Comparison of ENCODE assay signal across 8 cellular contexts in genomic region chr18:36672437-36673344, GRCh38.
A peak's percentile ranks its signal among the peaks of the same experiment; 100 is the strongest.
DNase-seq lines count a peak whose midpoint lies in the region; ATAC-seq and TF ChIP-seq lines count a peak whose summit lies in the region.

No MANE protein-coding gene starts in this region.

- ATAC-seq in GM18498 (IDR thresholded peaks at IDR 0.05; ENCODE audit: unreplicated experiment), result peak; percentile 82
- ATAC-seq in HG02981 (IDR thresholded peaks at IDR 0.05; ENCODE audit: unreplicated experiment), result peak; percentile 63
- ATAC-seq in activated CD4-positive, CD25-positive, alpha-beta regulatory T cell treated with anti-CD3 and anti-CD28 coated beads, Interleukin-2, amount 50 U/mL, for 24 hours, result no peak
- ATAC-seq in HG02623 (IDR thresholded peaks at IDR 0.05; ENCODE audit: unreplicated experiment), result no peak

- 29 to 30% methylated on average over 11 of the region's 11 CpGs for WGBS in esophagus squamous epithelium, 2 donors

- H3K9me3 ChIP-seq in esophagus squamous epithelium, result peaks cover 0 to 15% (median 0%) of the 10 kb centered on the region in 3 donors
- H3K9me3 ChIP-seq in tibial artery, result no peaks in the 10 kb centered on the region
- no peaks in the 10 kb centered on the region for H3K9me3 ChIP-seq in CD8-positive, alpha-beta memory T cell (ENCODE audit: low read length)

- peak overlapping the region in 2 of 7 donors; percentile 1 to 5 for H3K4me3 Mint-ChIP-seq in CD8-positive, alpha-beta memory T cell

- intact Hi-C loops in esophagus squamous epithelium (cut with DNase I), result no loop called here
- intact Hi-C loops in tibial artery (cut with DNase I; ENCODE audit: low total_unique reads), result no loop called here

- POLR2A ChIA-PET in CD8-positive, alpha-beta memory T cell (lab: Charles Lee), result no interaction called here

- H3K4me1 ChIP-seq in esophagus squamous epithelium (peaks cover 0 to 34% (median 26%) of the 10 kb centered on the region in 3 donors), tibial artery (peaks cover 6 to 39% (median 12%) of the 10 kb centered on the region in 4 donors)
- no peaks in the 10 kb centered on the region for H3K4me1 ChIP-seq in CD8-positive, alpha-beta memory T cell (ENCODE audit: insufficient read depth, low read length)

- no peak for TF ChIP-seq CTCF in esophagus squamous epithelium (IDR thresholded peaks at IDR 0.05)
- TF ChIP-seq CTCF in tibial artery (IDR thresholded peaks at IDR 0.05), result no peak

- H3K4me1 Mint-ChIP-seq in CD8-positive, alpha-beta memory T cell, result peaks cover 0 to 5% (median 2%) of the 10 kb centered on the region in 3 donors

- H3K9me3 Mint-ChIP-seq in CD8-positive, alpha-beta memory T cell, result peaks cover 0 to 7% (median 2%) of the 10 kb centered on the region in 5 donors

- H3K27ac ChIP-seq in esophagus squamous epithelium, result peak overlapping the region; percentile 44 to 78 (median 72)
- H3K27ac ChIP-seq in tibial artery, result peak overlapping the region; percentile 70 to 82
- no peak overlapping the region for H3K27ac ChIP-seq in CD8-positive, alpha-beta memory T cell (ENCODE audit: low read depth, low read length)

- H3K36me3 Mint-ChIP-seq in CD8-positive, alpha-beta memory T cell, result no peaks in the 10 kb centered on the region

- CTCF ChIA-PET in CD8-positive, alpha-beta memory T cell (lab: Charles Lee), result no interaction called here

- H3K4me3 ChIP-seq in esophagus squamous epithelium (peak overlapping the region in 3 of 4 donors; percentile 13 to 51 (median 31)), tibial artery (peak overlapping the region; percentile 32 to 38)
- H3K4me3 ChIP-seq in CD8-positive, alpha-beta memory T cell (ENCODE audit: low read length), result no peak overlapping the region

- H3K27me3 ChIP-seq in esophagus squamous epithelium (no peaks in the 10 kb centered on the region), tibial artery (no peaks in the 10 kb centered on the region)
- no peaks in the 10 kb centered on the region for H3K27me3 ChIP-seq in CD8-positive, alpha-beta memory T cell (ENCODE audit: insufficient read depth, low read length, poor library complexity, severe bottlenecking)

- TF ChIP-seq POLR2A in esophagus squamous epithelium (IDR thresholded peaks at IDR 0.05), result no peak

- no peak overlapping the region for H3K27ac Mint-ChIP-seq in CD8-positive, alpha-beta memory T cell

- H3K36me3 ChIP-seq in esophagus squamous epithelium (no peaks in the 10 kb centered on the region), tibial artery (no peaks in the 10 kb centered on the region)
- H3K36me3 ChIP-seq in CD8-positive, alpha-beta memory T cell (ENCODE audit: insufficient read depth, low read length), result no peaks in the 10 kb centered on the region

- DNase-seq in NCI-H69 (lab: John Stamatoyannopoulos, UW) (peak; percentile 98), esophagus squamous epithelium (lab: John Stamatoyannopoulos, UW) (no peak), tibial artery (peak in 1 of 2 donors; percentile 71)
- no peak for DNase-seq in CD8-positive, alpha-beta memory T cell

- peaks cover 7 to 20% of the 10 kb centered on the region in 2 donors for H3K27me3 Mint-ChIP-seq in CD8-positive, alpha-beta memory T cell

Comparison
In these comparisons a context has a peak if more than half of its experiments do, and no peak if none do; other contexts are left out.
1. ATAC-seq: peak in GM18498 (single experiment) and HG02981 (single experiment); none in activated CD4-positive, CD25-positive, alpha-beta regulatory T cell treated with anti-CD3 and anti-CD28 coated beads, Interleukin-2, amount 50 U/mL, for 24 hours (0 of 2) and HG02623 (single experiment).